In genomic region chr1:110770832-110771231, GRCh38 we compare ENCODE assay signal across 22 cellular contexts.
"Had no signal": no experiment of that assay in that cellular context is flagged by ENCODE, and none has a peak within 500 bp of the region (broad histone marks: within the 10 kb centered on the region; RNA-seq: fewer than 3 reads in every experiment).

No MANE protein-coding gene starts in this region.

- H3K36me3 ChIP-seq: stomach, transverse colon had no signal

- H3K4me1 ChIP-seq: foreskin keratinocyte, stomach had no signal

- H3K4me3 ChIP-seq: stomach, transverse colon had no signal

- ATAC-seq: activated CD4-positive, CD25-positive, alpha-beta regulatory T cell treated with anti-CD3 and anti-CD28 coated beads, Interleukin-2, amount 50 U/mL, for 24 hours; activated T-cell treated with anti-CD3 and anti-CD28 coated beads, Interleukin-2, amount 50 U/mL, for 72 hours; left lobe of liver; natural killer cell; sciatic nerve; stimulated activated memory B cell treated with anti-CD40 and anti-IgM and Interleukin-4, amounts not matched to agents 10 μg/mL and 1 μg/mL and 100 μg/mL, for 72 hours had no signal

- H3K27ac ChIP-seq: foreskin keratinocyte, stomach, transverse colon, VCaP had no signal

- H3K9me3 ChIP-seq: stomach, transverse colon had no signal

- DNase-seq: activated CD4-positive, alpha-beta memory T cell treated with anti-CD3 and anti-CD28 coated beads, Interleukin-2, amount 10 ng/mL, durations not matched to agents 7 days and 5 days; activated CD4-positive, alpha-beta T cell treated with anti-CD3 and anti-CD28 coated beads, Interleukin-2, amount 10 ng/mL, durations not matched to agents 24 days and 14 days; activated effector memory CD4-positive, alpha-beta T cell treated with Interleukin-2 at 50 U/mL for 16 hours; activated naive CD4-positive, alpha-beta T cell treated with anti-CD3 and anti-CD28 coated beads for 36 hours; activated naive CD8-positive, alpha-beta T cell treated with anti-CD3 and anti-CD28 coated beads, Interleukin-2, amount 10 ng/mL, durations not matched to agents 7 days and 5 days; activated T-cell treated with anti-CD3 and anti-CD28 coated beads, Interleukin-2, amount 50 U/mL, for 72 hours; amniotic stem cell; cortex of kidney; erythroblast; kidney; midbrain; natural killer cell; small intestine; stimulated activated CD4-positive, alpha-beta T cell treated with anti-CD3 and anti-CD28 coated beads, Interleukin-15, amount 100 ng/mL, for 24 hours; stomach; transverse colon had no signal
